ENCODE assay signal across 1 cellular context in the genomic region with DNA sequence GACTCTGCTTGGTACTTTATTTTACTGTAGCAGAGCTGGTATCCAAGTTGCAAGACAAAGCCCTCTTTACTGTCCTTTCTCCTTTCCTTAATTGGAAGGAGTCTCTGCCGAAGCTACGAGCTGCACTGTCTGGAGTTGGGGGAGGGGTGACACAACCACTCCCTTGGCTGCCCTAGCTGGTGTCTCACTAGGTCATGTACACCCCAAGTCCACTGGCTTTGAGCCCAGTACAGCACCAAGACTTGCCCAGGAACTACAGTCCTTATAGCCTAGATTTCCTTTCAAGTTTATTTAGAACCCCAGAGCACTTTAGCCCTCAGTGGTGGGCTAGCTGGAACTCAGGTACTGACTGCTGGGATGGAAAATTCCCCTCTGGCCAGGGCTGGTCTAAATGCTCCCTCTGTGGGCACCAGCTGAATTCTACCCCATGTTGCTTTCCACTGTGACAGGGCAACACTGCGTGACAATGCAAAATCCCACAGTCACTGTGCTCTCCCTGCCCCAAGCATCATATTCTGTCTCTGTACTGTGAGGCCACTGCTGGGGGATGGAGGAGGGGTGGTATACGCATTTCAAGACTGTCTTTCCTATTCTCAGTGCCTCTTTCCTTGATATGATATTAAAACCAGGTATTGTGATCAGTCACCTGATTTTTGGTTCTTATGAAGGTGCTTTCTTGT.
TF ChIP-seq lines count a peak whose summit lies in the region.

No MANE protein-coding gene starts in this region.

TF ChIP-seq in IMR-90, 13 proteins besides CTCF, POLR2A, EP300 and RAD21:
- TF ChIP-seq RFX5 (IDR thresholded peaks at IDR 0.05; ENCODE audit: low read depth, low read length), result no peak
- TF ChIP-seq RCOR1 (IDR thresholded peaks at IDR 0.05; ENCODE audit: insufficient replicate concordance, low read length), result no peak
- no peak for TF ChIP-seq MAFK (IDR thresholded peaks at IDR 0.05; ENCODE audit: low read depth, low read length)
- no peak for TF ChIP-seq MXI1 (IDR thresholded peaks at IDR 0.05; ENCODE audit: borderline replicate concordance, low read depth, low read length)
- TF ChIP-seq MAZ (IDR thresholded peaks at IDR 0.05; ENCODE audit: borderline replicate concordance, low read depth, low read length), result no peak
- TF ChIP-seq ELK1 (IDR thresholded peaks at IDR 0.05; ENCODE audit: borderline replicate concordance, low read depth, low read length), result no peak
- TF ChIP-seq CEBPB (IDR thresholded peaks at IDR 0.05; ENCODE audit: low read depth, low read length), result no peak
